In genomic region chr10:126331101-126331500, GRCh38 we compare ENCODE assay signal across 25 cellular contexts. TPM values are rescaled to one million over a fixed set of nuclear protein-coding genes. Genes with fewer than 3 reads are reported as not detected.
DNase-seq lines count a peak whose midpoint lies in the region; TF ChIP-seq lines count a peak whose summit lies in the region.
"Had no signal": no experiment of that assay in that cellular context is flagged by ENCODE, and none has a peak within 500 bp of the region (broad histone marks: within the 10 kb centered on the region; RNA-seq: fewer than 3 reads in every experiment).

No MANE protein-coding gene starts in this region.

- H3K9me3 ChIP-seq in esophagus muscularis mucosa = no peaks in the 10 kb centered on the region
- H3K9me3 ChIP-seq: neutrophil, Peyer's patch had no signal

- TF ChIP-seq POLR2A in esophagus muscularis mucosa (IDR thresholded peaks at IDR 0.05; ENCODE audit: low read depth) = no peak

- no peak overlapping the region for H3K4me3 ChIP-seq in skeletal muscle cell (ENCODE audit: low read depth, low read length)
- no peak overlapping the region for H3K4me3 ChIP-seq in esophagus muscularis mucosa
- H3K4me3 ChIP-seq: dorsolateral prefrontal cortex, Peyer's patch, skin epidermis had no signal

- no peaks in the 10 kb centered on the region for H3K36me3 ChIP-seq in esophagus muscularis mucosa
- H3K36me3 ChIP-seq: neutrophil, Peyer's patch had no signal

- 83% methylated on average over 3 of the region's 3 CpGs for WGBS in esophagus muscularis mucosa

- peaks cover 0 to 5% (median 0%) of the 10 kb centered on the region in 4 donors for H3K27me3 ChIP-seq in esophagus muscularis mucosa
- H3K27me3 ChIP-seq: dorsolateral prefrontal cortex, neutrophil, Peyer's patch had no signal

- TF ChIP-seq CTCF in esophagus muscularis mucosa (IDR thresholded peaks at IDR 0.05) = no peak

- peak; percentile 48 for DNase-seq in Daoy (ENCODE audit: low read depth)
- peak; percentile 94 for DNase-seq in LHCN-M2 (ENCODE audit: low read depth)
- DNase-seq in astrocyte of the hippocampus (ENCODE audit: low read depth, low spot score) = peak; percentile 27
- peak; percentile 31 for DNase-seq in skeletal muscle cell (ENCODE audit: low read depth)
- no peak for DNase-seq in activated naive CD4-positive, alpha-beta T cell (lab: John Stamatoyannopoulos, UW)
- no peak for DNase-seq in esophagus muscularis mucosa (ENCODE audit: extremely low spot score)
- no peak for DNase-seq in NCI-H128 (lab: John Stamatoyannopoulos, UW; ENCODE audit: unreplicated experiment)
- DNase-seq in activated CD8-positive, alpha-beta memory T cell treated with anti-CD3 and anti-CD28 coated beads, Interleukin-2, amount 50 U/mL, for 4 hours = no peak
- DNase-seq: activated CD4-positive, alpha-beta T cell treated with anti-CD3 and anti-CD28 coated beads for 36 hours; activated naive CD4-positive, alpha-beta T cell treated with Interleukin-2 at 50 U/mL for 16 hours; activated T-cell treated with anti-CD3 and anti-CD28 coated beads, Interleukin-2, amount 50 U/mL, for 4 hours; amniotic stem cell; caudate nucleus; dorsolateral prefrontal cortex; head of caudate nucleus; NCI-H1694; NCI-H2171 treated with DMSO at 0.1 percent for 48 hours; NCI-H526 treated with DMSO at 0.1 percent for 48 hours; Peyer's patch; stimulated activated CD4-positive, alpha-beta T cell treated with anti-CD3 and anti-CD28 coated beads, Interleukin-1b, Interleukin-23, amount 100 ng/mL, for 48 hours; T-helper 17 cell had no signal

- no peaks in the 10 kb centered on the region for H3K4me1 ChIP-seq in esophagus muscularis mucosa
- H3K4me1 ChIP-seq: Peyer's patch had no signal

- intact Hi-C loops in esophagus muscularis mucosa (cut with DNase I) = no loop called here

- H3K27ac ChIP-seq in esophagus muscularis mucosa (replicated peaks in 1 of 4) = no peak overlapping the region
- H3K27ac ChIP-seq: C4-2B, dorsolateral prefrontal cortex, neutrophil, Peyer's patch, skin epidermis had no signal

- no peak for TF ChIP-seq EP300 in esophagus muscularis mucosa (IDR thresholded peaks at IDR 0.05)

RNA-seq across cellular contexts. Expression of gene ADAM12, which starts 57.2 kb away (rescaled TPM):
- 33.8 and 59.9 TPM in 2 replicates for total RNA-seq in Daoy (2014; rRNA removed; shearing (Covaris generic))
- 16.6 and 21.2 TPM in 2 replicates for total RNA-seq in LHCN-M2 (2014; rRNA removed)
- 11.1 TPM for polyA plus RNA-seq in LHCN-M2 (2012)
- total RNA-seq in esophagus muscularis mucosa = 1 to 10 TPM in 2 of 4 donors, under 1 TPM in 2; under 0.01 to 1.3 (median 1.0) TPM
- total RNA-seq: G401 had no signal

Comparison
In these comparisons a context has a peak if more than half of its experiments do, and no peak if none do; other contexts are left out.
1. DNase-seq: peak in Daoy (single experiment), LHCN-M2 (single experiment), astrocyte of the hippocampus (single experiment) and skeletal muscle cell (single experiment); none in activated naive CD4-positive, alpha-beta T cell (0 of 4), esophagus muscularis mucosa (single experiment), NCI-H128 (single experiment) and activated CD8-positive, alpha-beta memory T cell treated with anti-CD3 and anti-CD28 coated beads, Interleukin-2, amount 50 U/mL, for 4 hours (single experiment).